Comparison of ENCODE assay signal across 24 cellular contexts in genomic region chr3:103009609-103010008, GRCh38.
"Had no signal": no experiment of that assay in that cellular context is flagged by ENCODE, and none has a peak within 500 bp of the region (broad histone marks: within the 10 kb centered on the region; RNA-seq: fewer than 3 reads in every experiment).

No MANE protein-coding gene starts in this region.

- H3K4me1 Mint-ChIP-seq: memory B cell; naive thymus-derived CD4-positive, alpha-beta T cell had no signal

- DNase-seq: dermis blood vessel endothelial cell; dorsolateral prefrontal cortex; effector CD4-positive, alpha-beta T cell; effector memory CD4-positive, alpha-beta T cell; foreskin keratinocyte; heart left ventricle; hypothalamus; left cardiac atrium; left lung; left ventricle myocardium superior; lower lobe of right lung; mesendoderm; midbrain; naive thymus-derived CD4-positive, alpha-beta T cell had no signal

- FAIRE-seq: colon, endothelial cell of umbilical vein, frontal cortex, islet of Langerhans, keratinocyte had no signal

- H3K27ac Mint-ChIP-seq: memory B cell; naive thymus-derived CD4-positive, alpha-beta T cell had no signal

- H3K36me3 ChIP-seq: esophagus muscularis mucosa, gastroesophageal sphincter, heart left ventricle, left lung, lower lobe of right lung had no signal

- H3K4me2 ChIP-seq: hepatocyte had no signal

- H2AFZ ChIP-seq: hepatocyte had no signal

- H3K27me3 Mint-ChIP-seq: memory B cell had no signal

- H3K36me3 Mint-ChIP-seq: memory B cell; naive thymus-derived CD4-positive, alpha-beta T cell had no signal

- H3K4me3 ChIP-seq: coronary artery, dorsolateral prefrontal cortex, esophagus muscularis mucosa, gastroesophageal sphincter, heart left ventricle, hepatocyte, left lung, lower lobe of right lung had no signal

- ATAC-seq: foreskin keratinocyte; gastroesophageal sphincter; heart left ventricle; left cardiac atrium; left lung; left ventricle myocardium superior; lower lobe of right lung; naive thymus-derived CD4-positive, alpha-beta T cell had no signal

- H3K27me3 ChIP-seq: dorsolateral prefrontal cortex, esophagus muscularis mucosa, foreskin keratinocyte, gastroesophageal sphincter, heart left ventricle, hepatocyte, left lung had no signal

- H3K79me2 ChIP-seq: hepatocyte had no signal

- H3K27ac ChIP-seq: coronary artery, dorsolateral prefrontal cortex, esophagus muscularis mucosa, foreskin keratinocyte, gastroesophageal sphincter, heart left ventricle, hepatocyte, left lung, lower lobe of right lung had no signal

- H3K4me3 Mint-ChIP-seq: memory B cell; naive thymus-derived CD4-positive, alpha-beta T cell had no signal

- H3K4me1 ChIP-seq: esophagus muscularis mucosa, foreskin keratinocyte, gastroesophageal sphincter, heart left ventricle, left lung, lower lobe of right lung had no signal

- H3K9me3 ChIP-seq: esophagus muscularis mucosa, gastroesophageal sphincter, heart left ventricle, lower lobe of right lung had no signal
